In genomic region chr4:30630431-30630830, GRCh38 we compare ENCODE assay signal across 25 cellular contexts.
"Had no signal": no experiment of that assay in that cellular context is flagged by ENCODE, and none has a peak within 500 bp of the region (broad histone marks: within the 10 kb centered on the region; RNA-seq: fewer than 3 reads in every experiment).

No MANE protein-coding gene starts in this region.

- H3K4me1 ChIP-seq: Peyer's patch had no signal

- H3K36me3 ChIP-seq: cardiac muscle cell, Peyer's patch had no signal

- H3K4me3 ChIP-seq: cardiac muscle cell, Peyer's patch had no signal

- H3K27me3 ChIP-seq: cardiac muscle cell, Peyer's patch had no signal

- FAIRE-seq: astrocyte, TTC549 had no signal

- H3K9me3 ChIP-seq: Peyer's patch had no signal

- DNase-seq: activated CD4-positive, alpha-beta memory T cell treated with anti-CD3 and anti-CD28 coated beads for 36 hours; activated CD4-positive, alpha-beta T cell treated with anti-CD3 and anti-CD28 coated beads, Interleukin-2, amount 10 ng/mL, durations not matched to agents 7 days and 5 days; activated CD4-positive, CD25-positive, alpha-beta regulatory T cell; activated CD8-positive, alpha-beta memory T cell treated with anti-CD3 and anti-CD28 coated beads for 24 hours; activated effector memory CD4-positive, alpha-beta T cell treated with anti-CD3 and anti-CD28 coated beads, Interleukin-2, amount 50 U/mL, for 16 hours; activated naive CD4-positive, alpha-beta T cell treated with anti-CD3 and anti-CD28 coated beads for 36 hours; activated T-cell treated with anti-CD3 and anti-CD28 coated beads, Interleukin-2, amount 50 U/mL, for 4 hours; amygdala; Kasumi-1; KBM-7; NCI-H1048; NCI-H146; NCI-H187 treated with DMSO at 0.1 percent for 48 hours; NCI-H2081 treated with DMSO at 0.1 percent for 48 hours; NCI-H446; NCI-H524; NCI-H774; Peyer's patch; SHP77; T-helper 2 cell; T1000 had no signal

- H3K27ac ChIP-seq: cardiac muscle cell, Peyer's patch, VCaP had no signal
